In genomic region chr14:34139160-34140121, GRCh38 we compare ENCODE assay signal across 1 cellular context.
TF ChIP-seq lines count a peak whose summit lies in the region.
"Not testable (repeated sequence)": the region's sequence is repeated elsewhere in the genome, so short reads cannot be mapped to it uniquely, and the experiment has no call there.

No MANE protein-coding gene starts in this region.

TF ChIP-seq in HepG2, 621 proteins besides CTCF, POLR2A, EP300 and RAD21 (continued from another document and continues in another):
- 0 out of 2 replicates have a peak, but pooled peaks have one; percentile 84 for TF ChIP-seq ZNF276 (CRISPR knock-in tag; IDR thresholded peaks at IDR 0.05; ENCODE audit: low read depth)
- TF ChIP-seq TFDP1 (CRISPR knock-in tag; IDR thresholded peaks at IDR 0.05; ENCODE audit: borderline replicate concordance): peak; percentile 60; the same call in 1 of the 2 replicates
- TF ChIP-seq, protein P1, sequence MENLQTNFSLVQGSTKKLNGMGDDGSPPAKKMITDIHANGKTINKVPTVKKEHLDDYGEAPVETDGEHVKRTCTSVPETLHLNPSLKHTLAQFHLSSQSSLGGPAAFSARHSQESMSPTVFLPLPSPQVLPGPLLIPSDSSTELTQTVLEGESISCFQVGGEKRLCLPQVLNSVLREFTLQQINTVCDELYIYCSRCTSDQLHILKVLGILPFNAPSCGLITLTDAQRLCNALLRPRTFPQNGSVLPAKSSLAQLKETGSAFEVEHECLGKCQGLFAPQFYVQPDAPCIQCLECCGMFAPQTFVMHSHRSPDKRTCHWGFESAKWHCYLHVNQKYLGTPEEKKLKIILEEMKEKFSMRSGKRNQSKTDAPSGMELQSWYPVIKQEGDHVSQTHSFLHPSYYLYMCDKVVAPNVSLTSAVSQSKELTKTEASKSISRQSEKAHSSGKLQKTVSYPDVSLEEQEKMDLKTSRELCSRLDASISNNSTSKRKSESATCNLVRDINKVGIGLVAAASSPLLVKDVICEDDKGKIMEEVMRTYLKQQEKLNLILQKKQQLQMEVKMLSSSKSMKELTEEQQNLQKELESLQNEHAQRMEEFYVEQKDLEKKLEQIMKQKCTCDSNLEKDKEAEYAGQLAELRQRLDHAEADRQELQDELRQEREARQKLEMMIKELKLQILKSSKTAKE (CRISPR knock-in tag; IDR thresholded peaks at IDR 0.05; ENCODE audit: borderline replicate concordance): peak; percentile 24; the same call in 1 of the 2 replicates
- TF ChIP-seq FOXA1 (IDR thresholded peaks at IDR 0.05): peak; percentile 61; the same call in 1 of the 2 replicates
- TF ChIP-seq FOXA1 (CRISPR knock-in tag; IDR thresholded peaks at IDR 0.05): peak; percentile 94
- TF ChIP-seq ATF7-NPFF (CRISPR knock-in tag; IDR thresholded peaks at IDR 0.05; ENCODE audit: low read depth): peak; percentile 72; the same call in 1 of the 2 replicates
- 0 out of 2 replicates have a peak, but pooled peaks have one; percentile 11 for TF ChIP-seq ZNF12 (CRISPR knock-in tag; IDR thresholded peaks at IDR 0.05)
- peak; percentile 58; the same call in 1 of the 2 replicates for TF ChIP-seq TFDP2 (CRISPR knock-in tag; IDR thresholded peaks at IDR 0.05)
- TF ChIP-seq SOX6, NONO, ATF7 (IDR thresholded peaks at IDR 0.05): not testable (repeated sequence)
- peak; percentile 70 for TF ChIP-seq SOX6 (CRISPR knock-in tag; IDR thresholded peaks at IDR 0.05)
- TF ChIP-seq PAX8 (CRISPR knock-in tag; IDR thresholded peaks at IDR 0.05; ENCODE audit: borderline replicate concordance): 0 out of 2 replicates have a peak, but pooled peaks have one; percentile 60
- 0 out of 2 replicates have a peak, but pooled peaks have one; percentile 75 for TF ChIP-seq ZNF83 (CRISPR knock-in tag; IDR thresholded peaks at IDR 0.05; ENCODE audit: borderline replicate concordance)
- 0 out of 2 replicates have a peak, but pooled peaks have one; percentile 49 for TF ChIP-seq ZNF136 (CRISPR knock-in tag; IDR thresholded peaks at IDR 0.05; ENCODE audit: low read depth)
- peak; percentile 93 for TF ChIP-seq ZBTB34 (CRISPR knock-in tag; IDR thresholded peaks at IDR 0.05)
- TF ChIP-seq KAT7 (CRISPR knock-in tag; IDR thresholded peaks at IDR 0.05; ENCODE audit: borderline replicate concordance): peak; percentile 63; the same call in 1 of the 2 replicates
- TF ChIP-seq, protein P2, sequence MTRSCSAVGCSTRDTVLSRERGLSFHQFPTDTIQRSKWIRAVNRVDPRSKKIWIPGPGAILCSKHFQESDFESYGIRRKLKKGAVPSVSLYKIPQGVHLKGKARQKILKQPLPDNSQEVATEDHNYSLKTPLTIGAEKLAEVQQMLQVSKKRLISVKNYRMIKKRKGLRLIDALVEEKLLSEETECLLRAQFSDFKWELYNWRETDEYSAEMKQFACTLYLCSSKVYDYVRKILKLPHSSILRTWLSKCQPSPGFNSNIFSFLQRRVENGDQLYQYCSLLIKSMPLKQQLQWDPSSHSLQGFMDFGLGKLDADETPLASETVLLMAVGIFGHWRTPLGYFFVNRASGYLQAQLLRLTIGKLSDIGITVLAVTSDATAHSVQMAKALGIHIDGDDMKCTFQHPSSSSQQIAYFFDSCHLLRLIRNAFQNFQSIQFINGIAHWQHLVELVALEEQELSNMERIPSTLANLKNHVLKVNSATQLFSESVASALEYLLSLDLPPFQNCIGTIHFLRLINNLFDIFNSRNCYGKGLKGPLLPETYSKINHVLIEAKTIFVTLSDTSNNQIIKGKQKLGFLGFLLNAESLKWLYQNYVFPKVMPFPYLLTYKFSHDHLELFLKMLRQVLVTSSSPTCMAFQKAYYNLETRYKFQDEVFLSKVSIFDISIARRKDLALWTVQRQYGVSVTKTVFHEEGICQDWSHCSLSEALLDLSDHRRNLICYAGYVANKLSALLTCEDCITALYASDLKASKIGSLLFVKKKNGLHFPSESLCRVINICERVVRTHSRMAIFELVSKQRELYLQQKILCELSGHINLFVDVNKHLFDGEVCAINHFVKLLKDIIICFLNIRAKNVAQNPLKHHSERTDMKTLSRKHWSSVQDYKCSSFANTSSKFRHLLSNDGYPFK (CRISPR knock-in tag; IDR thresholded peaks at IDR 0.05; ENCODE audit: borderline replicate concordance): peak; percentile 86; the same call in 1 of the 2 replicates
- peak; percentile 69 for TF ChIP-seq ZNF331 (CRISPR knock-in tag; IDR thresholded peaks at IDR 0.05)
- TF ChIP-seq, protein P3, sequence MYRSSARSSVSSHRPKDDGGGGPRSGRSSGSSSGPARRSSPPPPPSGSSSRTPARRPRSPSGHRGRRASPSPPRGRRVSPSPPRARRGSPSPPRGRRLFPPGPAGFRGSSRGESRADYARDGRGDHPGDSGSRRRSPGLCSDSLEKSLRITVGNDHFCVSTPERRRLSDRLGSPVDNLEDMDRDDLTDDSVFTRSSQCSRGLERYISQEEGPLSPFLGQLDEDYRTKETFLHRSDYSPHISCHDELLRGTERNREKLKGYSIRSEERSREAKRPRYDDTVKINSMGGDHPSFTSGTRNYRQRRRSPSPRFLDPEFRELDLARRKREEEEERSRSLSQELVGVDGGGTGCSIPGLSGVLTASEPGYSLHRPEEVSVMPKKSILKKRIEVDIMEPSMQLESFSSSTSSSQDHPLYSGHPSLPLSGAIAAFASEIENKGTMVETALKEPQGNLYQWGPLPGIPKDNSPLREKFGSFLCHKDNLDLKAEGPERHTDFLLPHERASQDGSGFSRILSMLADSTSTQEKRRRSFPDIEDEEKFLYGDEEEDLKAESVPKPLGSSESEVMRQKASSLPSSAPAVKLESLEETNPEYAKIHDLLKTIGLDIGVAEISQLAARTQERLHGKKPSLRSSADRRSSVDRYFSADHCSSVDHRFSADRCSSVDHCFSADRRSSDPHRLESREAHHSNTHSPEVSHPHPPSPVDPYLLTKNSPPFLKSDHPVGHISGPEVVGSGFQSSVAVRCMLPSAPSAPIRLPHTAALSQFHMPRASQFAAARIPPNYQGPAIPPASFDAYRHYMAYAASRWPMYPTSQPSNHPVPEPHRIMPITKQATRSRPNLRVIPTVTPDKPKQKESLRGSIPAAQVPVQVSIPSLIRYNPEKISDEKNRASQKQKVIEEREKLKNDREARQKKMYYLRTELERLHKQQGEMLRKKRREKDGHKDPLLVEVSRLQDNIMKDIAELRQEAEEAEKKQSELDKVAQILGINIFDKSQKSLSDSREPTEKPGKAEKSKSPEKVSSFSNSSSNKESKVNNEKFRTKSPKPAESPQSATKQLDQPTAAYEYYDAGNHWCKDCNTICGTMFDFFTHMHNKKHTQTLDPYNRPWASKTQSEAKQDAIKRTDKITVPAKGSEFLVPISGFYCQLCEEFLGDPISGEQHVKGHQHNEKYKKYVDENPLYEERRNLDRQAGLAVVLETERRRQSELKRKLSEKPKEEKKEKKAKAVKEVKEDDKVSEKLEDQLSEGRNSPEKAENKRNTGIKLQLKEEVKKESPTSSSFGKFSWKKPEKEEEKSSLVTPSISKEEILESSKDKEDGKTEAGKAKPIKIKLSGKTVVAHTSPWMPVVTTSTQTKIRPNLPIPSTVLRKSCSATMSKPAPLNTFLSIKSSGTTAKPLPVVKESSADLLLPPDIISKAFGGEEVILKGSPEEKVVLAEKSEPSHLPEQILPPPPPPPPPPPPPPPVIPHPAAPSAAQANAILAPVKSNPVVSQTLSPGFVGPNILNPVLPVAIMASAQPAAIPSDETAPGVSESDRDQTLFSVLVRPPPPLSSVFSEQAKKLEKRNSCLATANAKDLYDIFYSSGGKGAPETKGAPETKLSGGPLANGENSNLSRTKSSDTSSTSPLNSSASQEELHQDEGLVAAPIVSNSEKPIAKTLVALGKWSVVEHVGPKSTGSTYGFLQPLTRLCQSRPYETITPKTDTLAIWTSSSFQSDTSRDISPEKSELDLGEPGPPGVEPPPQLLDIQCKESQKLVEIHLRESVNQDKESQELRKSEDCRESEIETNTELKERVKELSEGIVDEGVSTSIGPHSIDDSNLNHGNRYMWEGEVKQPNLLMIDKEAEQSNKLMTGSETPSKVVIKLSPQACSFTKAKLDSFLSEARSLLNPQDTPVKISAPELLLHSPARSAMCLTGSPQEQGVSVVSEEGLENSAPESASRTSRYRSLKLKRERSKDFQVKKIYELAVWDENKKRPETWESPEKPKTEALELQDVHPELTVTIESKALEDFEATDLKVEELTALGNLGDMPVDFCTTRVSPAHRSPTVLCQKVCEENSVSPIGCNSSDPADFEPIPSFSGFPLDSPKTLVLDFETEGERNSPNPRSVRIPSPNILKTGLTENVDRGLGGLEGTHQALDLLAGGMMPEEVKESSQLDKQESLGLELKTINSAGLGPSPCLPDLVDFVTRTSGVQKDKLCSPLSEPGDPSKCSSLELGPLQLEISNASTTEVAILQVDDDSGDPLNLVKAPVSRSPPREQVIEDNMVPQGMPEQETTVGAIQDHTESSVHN (CRISPR knock-in tag; IDR thresholded peaks at IDR 0.05): 0 out of 2 replicates have a peak, but pooled peaks have one; percentile 65
- peak; percentile 75; the same call in 1 of the 2 replicates for TF ChIP-seq HOMEZ (CRISPR knock-in tag; IDR thresholded peaks at IDR 0.05; ENCODE audit: low read depth)
- TF ChIP-seq ZFP37 (CRISPR knock-in tag; IDR thresholded peaks at IDR 0.05; ENCODE audit: borderline replicate concordance): 0 out of 2 replicates have a peak, but pooled peaks have one; percentile 11
- peak; percentile 50; the same call in 1 of the 2 replicates for TF ChIP-seq MXD3 (CRISPR knock-in tag; IDR thresholded peaks at IDR 0.05)
- peak; percentile 36; the same call in 1 of the 2 replicates for TF ChIP-seq NONO (CRISPR knock-in tag; conservative IDR thresholded peaks at IDR 0.05)
- TF ChIP-seq ZNF629 (CRISPR knock-in tag; conservative IDR thresholded peaks at IDR 0.05): 0 out of 2 replicates have a peak, but pooled peaks have one; percentile 4
- TF ChIP-seq GLI4 (CRISPR knock-in tag; IDR thresholded peaks at IDR 0.05; ENCODE audit: borderline replicate concordance): peak; percentile 15; the same call in 1 of the 2 replicates
- TF ChIP-seq ATF7 (CRISPR knock-in tag; IDR thresholded peaks at IDR 0.05): 0 out of 2 replicates have a peak, but pooled peaks have one; percentile 13
- TF ChIP-seq NR2F6 (IDR thresholded peaks at IDR 0.05): 0 out of 2 replicates have a peak, but pooled peaks have one; percentile 15
- peak; percentile 45; the same call in 1 of the 2 replicates for TF ChIP-seq NR2F6 (CRISPR knock-in tag; IDR thresholded peaks at IDR 0.05)
- TF ChIP-seq, protein P4, sequence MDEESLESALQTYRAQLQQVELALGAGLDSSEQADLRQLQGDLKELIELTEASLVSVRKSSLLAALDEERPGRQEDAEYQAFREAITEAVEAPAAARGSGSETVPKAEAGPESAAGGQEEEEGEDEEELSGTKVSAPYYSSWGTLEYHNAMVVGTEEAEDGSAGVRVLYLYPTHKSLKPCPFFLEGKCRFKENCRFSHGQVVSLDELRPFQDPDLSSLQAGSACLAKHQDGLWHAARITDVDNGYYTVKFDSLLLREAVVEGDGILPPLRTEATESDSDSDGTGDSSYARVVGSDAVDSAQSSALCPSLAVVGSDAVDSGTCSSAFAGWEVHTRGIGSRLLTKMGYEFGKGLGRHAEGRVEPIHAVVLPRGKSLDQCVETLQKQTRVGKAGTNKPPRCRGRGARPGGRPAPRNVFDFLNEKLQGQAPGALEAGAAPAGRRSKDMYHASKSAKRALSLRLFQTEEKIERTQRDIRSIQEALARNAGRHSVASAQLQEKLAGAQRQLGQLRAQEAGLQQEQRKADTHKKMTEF (CRISPR knock-in tag; IDR thresholded peaks at IDR 0.05): peak; percentile 89
- TF ChIP-seq CEBPG (CRISPR knock-in tag; IDR thresholded peaks at IDR 0.05): peak; percentile 78
